ENCODE assay signal across 8 cellular contexts in genomic region chr2:190879474-190880373, GRCh38. TPM values are rescaled to one million over a fixed set of nuclear protein-coding genes. Genes with fewer than 3 reads are reported as not detected.
DNase-seq lines count a peak whose midpoint lies in the region; ATAC-seq, FAIRE-seq and TF ChIP-seq lines count a peak whose summit lies in the region.

No MANE protein-coding gene starts in this region.

- intact Hi-C loops in esophagus muscularis mucosa (cut with DNase I): no loop called here
- intact Hi-C loops in pancreas (cut with DNase I): no loop called here

- peak; percentile 1 for ATAC-seq in HG03064 (IDR thresholded peaks at IDR 0.05; ENCODE audit: low read depth, unreplicated experiment)
- ATAC-seq in pancreas: peak; percentile 12 to 44 (median 33)
- ATAC-seq in HG03469 (IDR thresholded peaks at IDR 0.05; ENCODE audit: unreplicated experiment): no peak

- peak overlapping the region; percentile 100 for H3K27ac Mint-ChIP-seq in activated CD4-positive, alpha-beta memory T cell treated with anti-CD3 and anti-CD28 coated beads, Interleukin-2, amount 10 ng/mL, durations not matched to agents 7 days and 5 days

- peak overlapping the region; percentile 94 for H3K4me3 Mint-ChIP-seq in activated CD4-positive, alpha-beta memory T cell treated with anti-CD3 and anti-CD28 coated beads, Interleukin-2, amount 10 ng/mL, durations not matched to agents 7 days and 5 days

- H3K4me1 Mint-ChIP-seq in activated CD4-positive, alpha-beta memory T cell treated with anti-CD3 and anti-CD28 coated beads, Interleukin-2, amount 10 ng/mL, durations not matched to agents 7 days and 5 days: peaks cover 42% of the 10 kb centered on the region

- no peak for TF ChIP-seq EP300 in esophagus muscularis mucosa (IDR thresholded peaks at IDR 0.05)

- no peak for TF ChIP-seq CTCF in AG09309 (IDR thresholded peaks at IDR 0.05; ENCODE audit: control insufficient read depth, insufficient read depth, low read depth, low read length, missing control alignments)
- no peak for TF ChIP-seq CTCF in esophagus muscularis mucosa (IDR thresholded peaks at IDR 0.05)
- no peak for TF ChIP-seq CTCF in pancreas (IDR thresholded peaks at IDR 0.05)

- H3K9me3 Mint-ChIP-seq in activated CD4-positive, alpha-beta memory T cell treated with anti-CD3 and anti-CD28 coated beads, Interleukin-2, amount 10 ng/mL, durations not matched to agents 7 days and 5 days: no peaks in the 10 kb centered on the region

- H3K27ac ChIP-seq in esophagus muscularis mucosa (replicated peaks in 1 of 4): peak overlapping the region; percentile 93 to 98 (median 95)
- H3K27ac ChIP-seq in pancreas: peak overlapping the region; percentile 93 to 99 (median 98)

- H3K4me1 ChIP-seq in esophagus muscularis mucosa: peaks cover 23 to 30% (median 28%) of the 10 kb centered on the region in 4 donors
- peaks cover 14 to 23% (median 15%) of the 10 kb centered on the region in 3 donors for H3K4me1 ChIP-seq in pancreas

- DNase-seq in AG09309 (ENCODE audit: low read depth) (no peak), esophagus muscularis mucosa (ENCODE audit: extremely low spot score) (no peak), pancreas (peak in 1 of 6 donors; percentile 27), NOMO-1 treated with DMSO at 0.1 percent for 48 hours (lab: John Stamatoyannopoulos, UW; ENCODE audit: unreplicated experiment) (no peak), mesenteric fat pad (ENCODE audit: low spot score) (no peak)
- DNase-seq in activated CD4-positive, alpha-beta memory T cell treated with anti-CD3 and anti-CD28 coated beads, Interleukin-2, amount 10 ng/mL, durations not matched to agents 7 days and 5 days: no peak

- POLR2A ChIA-PET in activated CD4-positive, alpha-beta memory T cell treated with anti-CD3 and anti-CD28 coated beads, Interleukin-2, amount 10 ng/mL, durations not matched to agents 7 days and 5 days (lab: Charles Lee): interaction anchor here (0.7 to 4.6 kb wide), 20 partner anchors 12 to 798 kb away, joined by 3 to 85 read pairs (median 18); partner anchors contain the start of genes MFSD6, NABP1, NEMP2 and STAT1

- WGBS in esophagus muscularis mucosa: 37% methylated on average over 26 of the region's 28 CpGs
- 15 to 17% methylated on average over 28 of the region's 28 CpGs for WGBS in pancreas, 2 donors

- FAIRE-seq in pancreas (lab: Jason Lieb, UNC): no peak

- H3K27me3 ChIP-seq in esophagus muscularis mucosa (no peaks in the 10 kb centered on the region), pancreas (no peaks in the 10 kb centered on the region)

- CTCF ChIA-PET in activated CD4-positive, alpha-beta memory T cell treated with anti-CD3 and anti-CD28 coated beads, Interleukin-2, amount 10 ng/mL, durations not matched to agents 7 days and 5 days (lab: Charles Lee): interaction anchor here (0.7 to 4.7 kb wide), 6 partner anchors 9 to 150 kb away, joined by 3 to 32 read pairs (median 4); no protein-coding TSS in a partner anchor

- H3K9me3 ChIP-seq in esophagus muscularis mucosa: no peaks in the 10 kb centered on the region
- H3K9me3 ChIP-seq in pancreas: peaks cover 0 to 3% (median 0%) of the 10 kb centered on the region in 4 donors

- no peaks in the 10 kb centered on the region for H3K27me3 Mint-ChIP-seq in activated CD4-positive, alpha-beta memory T cell treated with anti-CD3 and anti-CD28 coated beads, Interleukin-2, amount 10 ng/mL, durations not matched to agents 7 days and 5 days

- H3K36me3 Mint-ChIP-seq in activated CD4-positive, alpha-beta memory T cell treated with anti-CD3 and anti-CD28 coated beads, Interleukin-2, amount 10 ng/mL, durations not matched to agents 7 days and 5 days (ENCODE audit: low read depth): peaks cover 23% of the 10 kb centered on the region

- H3K36me3 ChIP-seq in esophagus muscularis mucosa (no peaks in the 10 kb centered on the region), pancreas (no peaks in the 10 kb centered on the region)

- H3K4me3 ChIP-seq in AG09309 (ENCODE audit: control insufficient read depth, low read depth, low read length): peak overlapping the region; percentile 68
- peak overlapping the region; percentile 92 to 95 (median 94) for H3K4me3 ChIP-seq in esophagus muscularis mucosa
- peak overlapping the region; percentile 93 to 98 (median 93) for H3K4me3 ChIP-seq in pancreas

- TF ChIP-seq POLR2A in esophagus muscularis mucosa (IDR thresholded peaks at IDR 0.05; ENCODE audit: low read depth): no peak

RNA-seq across cellular contexts. Expression of gene GLS, which starts 0.9 kb away (rescaled TPM):
- total RNA-seq in activated CD4-positive, alpha-beta memory T cell treated with anti-CD3 and anti-CD28 coated beads, Interleukin-2, amount 10 ng/mL, durations not matched to agents 7 days and 5 days: 100 to 1,000 TPM; 146 to 150 TPM
- total RNA-seq in esophagus muscularis mucosa (100 to 1,000 TPM in 1 of 4 donors, 10 to 100 TPM in 3; 93.6 to 125 (median 94.0) TPM), pancreas (10 to 100 TPM; 30.4 to 84.4 (median 51.6) TPM), mesenteric fat pad (116 TPM)
- 10 to 100 TPM; 20.5 to 54.3 TPM for polyA plus RNA-seq in pancreas
